In the genomic region with DNA sequence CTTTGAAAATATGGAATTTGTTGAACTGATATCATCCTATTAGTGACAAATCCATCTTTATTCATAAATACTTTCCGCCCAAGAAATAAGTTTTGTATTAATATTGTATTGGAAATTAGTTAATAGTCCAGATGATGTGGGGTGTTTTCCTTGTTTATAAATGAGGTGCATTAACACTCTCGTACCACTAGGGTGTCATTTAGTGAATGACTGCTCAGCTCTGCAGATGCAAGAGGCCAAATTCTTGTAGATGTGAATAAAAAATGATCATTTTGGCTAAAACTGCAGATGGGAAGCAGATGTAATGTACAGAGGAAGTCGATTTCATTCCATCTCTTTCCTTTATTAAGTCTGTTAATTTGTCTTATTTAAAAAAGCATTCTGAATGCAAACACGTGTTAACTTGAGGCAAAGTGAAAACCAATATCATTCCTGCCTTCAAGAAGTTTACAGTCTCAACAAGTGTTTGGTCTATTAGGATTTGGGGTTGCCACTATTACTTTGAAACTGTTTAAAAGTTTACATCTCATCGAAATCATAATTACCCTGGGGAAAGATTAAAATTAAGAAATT, we compare ENCODE assay signal across 9 cellular contexts.
DNase-seq lines count a peak whose midpoint lies in the region; ATAC-seq and TF ChIP-seq lines count a peak whose summit lies in the region.
"Had no signal": no experiment of that assay in that cellular context is flagged by ENCODE, and none has a peak within 500 bp of the region (broad histone marks: within the 10 kb centered on the region; RNA-seq: fewer than 3 reads in every experiment).

No MANE protein-coding gene starts in this region.

- DNase-seq in activated CD8-positive, alpha-beta T cell treated with anti-CD3 and anti-CD28 coated beads for 36 hours, result no peak
- DNase-seq in activated CD8-positive, alpha-beta T cell treated with anti-CD3 and anti-CD28 coated beads, Interleukin-2, amount 10 ng/mL, durations not matched to agents 7 days and 5 days, result no peak
- DNase-seq in NAMALWA (ENCODE audit: low spot score) (peak; percentile 47), fibroblast of gingiva (ENCODE audit: low read depth) (peak; percentile 21), type B pancreatic cell (ENCODE audit: extremely low spot score, unreplicated experiment) (no peak), putamen (ENCODE audit: low spot score) (no peak)
- DNase-seq in activated naive CD8-positive, alpha-beta T cell treated with anti-CD3 and anti-CD28 coated beads for 36 hours, result no peak
- DNase-seq: GF-D8 had no signal

- POLR2A ChIA-PET in activated CD8-positive, alpha-beta T cell treated with anti-CD3 and anti-CD28 coated beads for 36 hours (lab: Charles Lee), result no interaction called here
- POLR2A ChIA-PET in activated CD8-positive, alpha-beta T cell treated with anti-CD3 and anti-CD28 coated beads, Interleukin-2, amount 10 ng/mL, durations not matched to agents 7 days and 5 days (lab: Charles Lee), result no interaction called here

- H3K27me3 Mint-ChIP-seq in activated CD8-positive, alpha-beta T cell treated with anti-CD3 and anti-CD28 coated beads for 36 hours, result peaks cover 39% of the 10 kb centered on the region
- H3K27me3 Mint-ChIP-seq in activated CD8-positive, alpha-beta T cell treated with anti-CD3 and anti-CD28 coated beads, Interleukin-2, amount 10 ng/mL, durations not matched to agents 7 days and 5 days (ENCODE audit: low read depth), result peaks cover 48% of the 10 kb centered on the region
- H3K27me3 Mint-ChIP-seq in type B pancreatic cell, result peaks cover 45% of the 10 kb centered on the region
- peaks cover 72% of the 10 kb centered on the region for H3K27me3 Mint-ChIP-seq in activated naive CD8-positive, alpha-beta T cell treated with anti-CD3 and anti-CD28 coated beads for 36 hours

- H3K4me1 Mint-ChIP-seq in activated CD8-positive, alpha-beta T cell treated with anti-CD3 and anti-CD28 coated beads for 36 hours (ENCODE audit: low read depth), result peaks cover 8% of the 10 kb centered on the region
- peaks cover 10% of the 10 kb centered on the region for H3K4me1 Mint-ChIP-seq in activated CD8-positive, alpha-beta T cell treated with anti-CD3 and anti-CD28 coated beads, Interleukin-2, amount 10 ng/mL, durations not matched to agents 7 days and 5 days (ENCODE audit: low read depth)
- H3K4me1 Mint-ChIP-seq in type B pancreatic cell (ENCODE audit: unreplicated experiment), result peaks cover 7% of the 10 kb centered on the region
- H3K4me1 Mint-ChIP-seq in activated naive CD8-positive, alpha-beta T cell treated with anti-CD3 and anti-CD28 coated beads for 36 hours, result peaks cover 10% of the 10 kb centered on the region

- intact Hi-C loops in activated CD8-positive, alpha-beta T cell treated with anti-CD3 and anti-CD28 coated beads for 36 hours (cut with micrococcal nuclease), result no loop called here

- no peak for ATAC-seq in activated CD8-positive, alpha-beta T cell treated with anti-CD3 and anti-CD28 coated beads for 36 hours
- no peak for ATAC-seq in activated CD8-positive, alpha-beta T cell treated with anti-CD3 and anti-CD28 coated beads, Interleukin-2, amount 10 ng/mL, durations not matched to agents 7 days and 5 days
- ATAC-seq in GM19467 (IDR thresholded peaks at IDR 0.05; ENCODE audit: unreplicated experiment), result no peak

- CTCF ChIA-PET in activated CD8-positive, alpha-beta T cell treated with anti-CD3 and anti-CD28 coated beads for 36 hours (lab: Charles Lee), result interaction anchor here (1.0 to 4.3 kb wide), 6 partner anchors 8 to 48 kb away, joined by 3 to 22 read pairs (median 4); no protein-coding TSS in a partner anchor
- CTCF ChIA-PET in activated CD8-positive, alpha-beta T cell treated with anti-CD3 and anti-CD28 coated beads, Interleukin-2, amount 10 ng/mL, durations not matched to agents 7 days and 5 days (lab: Charles Lee), result interaction anchor here (0.9 to 2.1 kb wide), 4 partner anchors 8 to 81 kb away, joined by 3 to 9 read pairs (median 4); no protein-coding TSS in a partner anchor

- peak; percentile 77 for TF ChIP-seq CTCF in activated CD8-positive, alpha-beta T cell treated with anti-CD3 and anti-CD28 coated beads for 36 hours (IDR thresholded peaks at IDR 0.05)
- TF ChIP-seq CTCF in type B pancreatic cell (conservative IDR thresholded peaks at IDR 0.05), result peak; percentile 81

- H3K27ac Mint-ChIP-seq in activated CD8-positive, alpha-beta T cell treated with anti-CD3 and anti-CD28 coated beads for 36 hours, result no peak overlapping the region
- no peak overlapping the region for H3K27ac Mint-ChIP-seq in activated CD8-positive, alpha-beta T cell treated with anti-CD3 and anti-CD28 coated beads, Interleukin-2, amount 10 ng/mL, durations not matched to agents 7 days and 5 days
- H3K27ac Mint-ChIP-seq in type B pancreatic cell, result no peak overlapping the region
- H3K27ac Mint-ChIP-seq in activated naive CD8-positive, alpha-beta T cell treated with anti-CD3 and anti-CD28 coated beads for 36 hours, result no peak overlapping the region

- H3K9me3 Mint-ChIP-seq in activated CD8-positive, alpha-beta T cell treated with anti-CD3 and anti-CD28 coated beads for 36 hours, result no peaks in the 10 kb centered on the region
- no peaks in the 10 kb centered on the region for H3K9me3 Mint-ChIP-seq in activated CD8-positive, alpha-beta T cell treated with anti-CD3 and anti-CD28 coated beads, Interleukin-2, amount 10 ng/mL, durations not matched to agents 7 days and 5 days (ENCODE audit: insufficient read depth)
- no peaks in the 10 kb centered on the region for H3K9me3 Mint-ChIP-seq in type B pancreatic cell
- H3K9me3 Mint-ChIP-seq in activated naive CD8-positive, alpha-beta T cell treated with anti-CD3 and anti-CD28 coated beads for 36 hours, result no peaks in the 10 kb centered on the region

- no peak overlapping the region for H3K4me3 Mint-ChIP-seq in activated CD8-positive, alpha-beta T cell treated with anti-CD3 and anti-CD28 coated beads for 36 hours
- H3K4me3 Mint-ChIP-seq in activated CD8-positive, alpha-beta T cell treated with anti-CD3 and anti-CD28 coated beads, Interleukin-2, amount 10 ng/mL, durations not matched to agents 7 days and 5 days, result no peak overlapping the region
- no peak overlapping the region for H3K4me3 Mint-ChIP-seq in type B pancreatic cell
- H3K4me3 Mint-ChIP-seq in activated naive CD8-positive, alpha-beta T cell treated with anti-CD3 and anti-CD28 coated beads for 36 hours, result no peak overlapping the region

- H3K36me3 Mint-ChIP-seq in activated CD8-positive, alpha-beta T cell treated with anti-CD3 and anti-CD28 coated beads for 36 hours (ENCODE audit: low read depth), result no peaks in the 10 kb centered on the region
- peaks cover 2% of the 10 kb centered on the region for H3K36me3 Mint-ChIP-seq in activated CD8-positive, alpha-beta T cell treated with anti-CD3 and anti-CD28 coated beads, Interleukin-2, amount 10 ng/mL, durations not matched to agents 7 days and 5 days (ENCODE audit: low read depth)
- H3K36me3 Mint-ChIP-seq in type B pancreatic cell, result no peaks in the 10 kb centered on the region
- H3K36me3 Mint-ChIP-seq in activated naive CD8-positive, alpha-beta T cell treated with anti-CD3 and anti-CD28 coated beads for 36 hours, result no peaks in the 10 kb centered on the region

Comparison
In these comparisons a context has a peak if more than half of its experiments do, and no peak if none do; other contexts are left out.
1. DNase-seq: peak in NAMALWA (single experiment) and fibroblast of gingiva (single experiment); none in activated CD8-positive, alpha-beta T cell treated with anti-CD3 and anti-CD28 coated beads for 36 hours (single experiment), activated CD8-positive, alpha-beta T cell treated with anti-CD3 and anti-CD28 coated beads, Interleukin-2, amount 10 ng/mL, durations not matched to agents 7 days and 5 days (single experiment), type B pancreatic cell (single experiment), activated naive CD8-positive, alpha-beta T cell treated with anti-CD3 and anti-CD28 coated beads for 36 hours (single experiment) and putamen (single experiment).